In the genomic region with DNA sequence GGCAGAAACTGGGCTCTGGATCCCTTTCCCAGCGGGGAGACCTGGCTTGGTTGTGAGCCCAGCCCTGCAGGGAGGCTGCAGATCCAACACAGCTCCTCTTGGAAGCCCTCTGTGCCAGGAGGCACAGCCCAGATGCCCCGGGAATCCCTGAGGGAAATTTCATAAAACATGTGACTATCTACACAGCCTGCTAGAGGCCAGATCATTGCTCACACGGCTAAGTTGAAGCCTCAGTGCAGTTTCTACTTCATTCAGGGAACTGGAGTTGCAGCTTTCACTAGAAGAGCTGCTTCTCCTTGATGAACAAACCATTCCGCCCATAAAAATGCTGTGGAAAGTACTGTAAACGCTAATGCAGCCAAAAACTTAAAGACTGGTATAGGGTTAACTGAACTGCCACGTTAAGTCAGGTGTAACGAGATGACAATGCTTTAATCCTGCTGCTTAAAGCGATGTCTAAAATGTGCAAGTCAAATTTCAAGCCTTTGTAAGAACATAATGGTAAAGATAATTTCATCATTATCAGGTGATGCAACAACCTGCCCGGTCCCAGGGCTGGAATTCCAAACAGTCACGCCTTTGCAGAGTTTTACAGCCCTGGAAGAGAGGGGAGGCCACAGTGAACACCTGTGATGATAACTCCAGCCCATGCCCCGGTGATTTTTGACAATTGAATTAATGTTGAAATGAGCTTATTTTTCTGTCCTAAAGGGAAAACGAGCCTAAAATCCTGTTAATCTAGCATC, we compare ENCODE assay signal across 11 cellular contexts.
DNase-seq lines count a peak whose midpoint lies in the region; ATAC-seq and TF ChIP-seq lines count a peak whose summit lies in the region.
"Had no signal": no experiment of that assay in that cellular context is flagged by ENCODE, and none has a peak within 500 bp of the region (broad histone marks: within the 10 kb centered on the region; RNA-seq: fewer than 3 reads in every experiment).

No MANE protein-coding gene starts in this region.

- peak overlapping the region; percentile 13 to 37 for H3K27ac ChIP-seq in thoracic aorta

- ATAC-seq in esophagus mucosa = peak; percentile 86
- ATAC-seq in thoracic aorta (ENCODE audit: insufficient number of reproducible peaks, low FRiP score, low read depth) = no peak
- ATAC-seq in GM18502 (IDR thresholded peaks at IDR 0.05; ENCODE audit: poor library complexity, unreplicated experiment) = no peak

- H3K36me3 ChIP-seq in thoracic aorta = no peaks in the 10 kb centered on the region

- DNase-seq in NCI-H146 (lab: John Stamatoyannopoulos, UW) = peak; percentile 10
- DNase-seq in NCI-H146 treated with DMSO at 0.1 percent for 48 hours (lab: John Stamatoyannopoulos, UW; ENCODE audit: unreplicated experiment) = no peak
- peak; percentile 35 for DNase-seq in NCI-H226
- no peak for DNase-seq in thoracic aorta (ENCODE audit: low spot score)
- no peak for DNase-seq in NCI-H345 treated with DMSO at 0.1 percent for 48 hours (lab: John Stamatoyannopoulos, UW; ENCODE audit: unreplicated experiment)
- no peak for DNase-seq in iPS-NIHi11 (ENCODE audit: low spot score)
- DNase-seq: 8988T, glutamatergic neuron, MM.1S had no signal

- peaks cover 26 to 52% of the 10 kb centered on the region in 2 donors for H3K4me1 ChIP-seq in thoracic aorta (ENCODE audit: control insufficient read depth in 1 of 2, low read depth in 2 of 2)

- H3K4me3 ChIP-seq in thoracic aorta = no peak overlapping the region

- no peak for TF ChIP-seq CTCF in thoracic aorta (IDR thresholded peaks at IDR 0.05)

- H3K27me3 ChIP-seq in thoracic aorta (replicated peaks; ENCODE audit: insufficient read depth) = no peaks in the 10 kb centered on the region

- H3K9me3 ChIP-seq in thoracic aorta = no peaks in the 10 kb centered on the region

Comparison
In these comparisons a context has a peak if more than half of its experiments do, and no peak if none do; other contexts are left out.
1. DNase-seq: peak in NCI-H146 (single experiment) and NCI-H226 (single experiment); none in NCI-H146 treated with DMSO at 0.1 percent for 48 hours (single experiment), thoracic aorta (single experiment), NCI-H345 treated with DMSO at 0.1 percent for 48 hours (single experiment) and iPS-NIHi11 (single experiment).